In genomic region chr6:135215563-135215962, GRCh38 we compare ENCODE assay signal across 21 cellular contexts. TPM values are rescaled to one million over a fixed set of nuclear protein-coding genes. Genes with fewer than 3 reads are reported as not detected.
DNase-seq lines count a peak whose midpoint lies in the region; ATAC-seq and TF ChIP-seq lines count a peak whose summit lies in the region.
"Had no signal": no experiment of that assay in that cellular context is flagged by ENCODE, and none has a peak within 500 bp of the region (broad histone marks: within the 10 kb centered on the region; RNA-seq: fewer than 3 reads in every experiment).

No MANE protein-coding gene starts in this region.

- H3K14ac ChIP-seq in mesenchymal stem cell (ENCODE audit: low read length in 2 of 2) = no peak overlapping the region

- DNase-seq in DND-41 (no peak), GM23338 (ENCODE audit: low spot score) (no peak), mesenchymal stem cell (no peak), aorta (no peak), Karpas-422 (no peak), iPS-NIHi11 (ENCODE audit: low spot score) (no peak)
- no peak for DNase-seq in activated naive CD8-positive, alpha-beta T cell treated with anti-CD3 and anti-CD28 coated beads for 36 hours
- DNase-seq: ACHN; C1 segment of cervical spinal cord; DMS79; IMR-90; MM.1S; NCI-H1092 treated with DMSO at 0.1 percent for 48 hours; NCI-H1694; NCI-H2081 treated with DMSO at 0.1 percent for 48 hours; NCI-H510A; NCI-H748 treated with DMSO at 0.1 percent for 48 hours; NK-92 treated with Interleukin-12 subunit alpha and Interleukin-12 subunit beta, amount 100 ng/mL, for 24 hours; Right ventricle myocardium superior had no signal

- no peak overlapping the region for H2BK5ac ChIP-seq in mesenchymal stem cell (ENCODE audit: low read depth, low read length, poor library complexity, severe bottlenecking)

- H3K9me3 ChIP-seq in DND-41 (ENCODE audit: insufficient read depth, low read length, severe bottlenecking) = no peaks in the 10 kb centered on the region
- H3K9me3 ChIP-seq in mesenchymal stem cell (ENCODE audit: control insufficient read depth, low read length) = no peaks in the 10 kb centered on the region
- no peaks in the 10 kb centered on the region for H3K9me3 ChIP-seq in aorta (ENCODE audit: control insufficient read depth, low read length)
- no peaks in the 10 kb centered on the region for H3K9me3 ChIP-seq in Karpas-422 (ENCODE audit: low read length)

- H3K9me2 ChIP-seq in GM23338 (ENCODE audit: insufficient read depth) (no peaks in the 10 kb centered on the region), Karpas-422 (replicated peaks; ENCODE audit: insufficient read depth, low read length) (no peaks in the 10 kb centered on the region)

- no peak overlapping the region for H3K4ac ChIP-seq in mesenchymal stem cell (ENCODE audit: low read depth in 1 of 2, low read length in 2 of 2)

- H3K4me3 ChIP-seq in DND-41 (ENCODE audit: low read depth in 1 of 2, low read length in 2 of 2) = no peak overlapping the region
- H3K4me3 ChIP-seq in GM23338 = no peak overlapping the region
- H3K4me3 ChIP-seq in mesenchymal stem cell (ENCODE audit: insufficient read depth in 1 of 2, low read depth in 1 of 2, low read length in 2 of 2) = no peak overlapping the region
- no peak overlapping the region for H3K4me3 ChIP-seq in aorta (ENCODE audit: low read length in 2 of 2)
- H3K4me3 ChIP-seq in Karpas-422 (ENCODE audit: low read length) = no peak overlapping the region
- H3K4me3 ChIP-seq: SK-N-MC had no signal

- H3K27me3 ChIP-seq in DND-41 (ENCODE audit: insufficient read depth, low read length, poor library complexity) (no peaks in the 10 kb centered on the region), GM23338 (ENCODE audit: insufficient read depth) (no peaks in the 10 kb centered on the region), mesenchymal stem cell (ENCODE audit: control insufficient read depth in 1 of 2, insufficient read depth in 1 of 2, low read length in 2 of 2) (no peaks in the 10 kb centered on the region), aorta (ENCODE audit: control insufficient read depth in 1 of 2, insufficient read depth in 2 of 2, low read length in 1 of 2) (no peaks in the 10 kb centered on the region), Karpas-422 (ENCODE audit: low read length) (no peaks in the 10 kb centered on the region)

- peaks cover 4% of the 10 kb centered on the region; the same call in 1 of the 3 replicates for H3K36me3 Mint-ChIP-seq in GM23338 (ENCODE audit: low read depth)
- H3K36me3 Mint-ChIP-seq in activated naive CD8-positive, alpha-beta T cell treated with anti-CD3 and anti-CD28 coated beads for 36 hours = peaks cover 63% of the 10 kb centered on the region

- H2BK15ac ChIP-seq in mesenchymal stem cell (ENCODE audit: low read depth, poor library complexity, severe bottlenecking) = peak overlapping the region; percentile 26

- no peak overlapping the region for H3K23ac ChIP-seq in mesenchymal stem cell (ENCODE audit: low read length in 2 of 2)

- intact Hi-C loops in aorta (cut with DNase I) = no loop called here

- H3K79me2 ChIP-seq in DND-41 (ENCODE audit: insufficient read depth, low read length) (peaks cover 50% of the 10 kb centered on the region), GM23338 (replicated peaks; ENCODE audit: insufficient read depth) (no peaks in the 10 kb centered on the region), Karpas-422 (ENCODE audit: low read length) (no peaks in the 10 kb centered on the region)

- no peak overlapping the region for H2AK5ac ChIP-seq in mesenchymal stem cell (ENCODE audit: low read length, severe bottlenecking)

- H3K27ac ChIP-seq in DND-41 (ENCODE audit: low read length) (peak overlapping the region; percentile 61), GM23338 (ENCODE audit: low read depth) (no peak overlapping the region), mesenchymal stem cell (ENCODE audit: low read length, poor library complexity, severe bottlenecking) (no peak overlapping the region), aorta (ENCODE audit: low read depth in 1 of 2, low read length in 2 of 2) (no peak overlapping the region), Karpas-422 (ENCODE audit: low read length) (no peak overlapping the region)
- H3K27ac ChIP-seq: HL-60, SK-N-MC had no signal

- H3K9ac ChIP-seq in DND-41 (ENCODE audit: low read depth, low read length) (no peak overlapping the region), mesenchymal stem cell (ENCODE audit: low read length) (no peak overlapping the region), Karpas-422 (ENCODE audit: low read length) (no peak overlapping the region)

- peak overlapping the region in 1 of 2 experiments; percentile 71 for H2BK12ac ChIP-seq in mesenchymal stem cell (ENCODE audit: low read length in 2 of 2)

- ATAC-seq in DND-41 (ENCODE audit: insufficient read depth, low read depth) = no peak
- ATAC-seq in GM23338 = no peak
- ATAC-seq in aorta (ENCODE audit: low FRiP score) = no peak

- H3F3A ChIP-seq in GM23338 (replicated peaks; ENCODE audit: low read depth) = no peaks in the 10 kb centered on the region

- H3K79me1 ChIP-seq in mesenchymal stem cell (replicated peaks; ENCODE audit: low read length, poor library complexity, severe bottlenecking) = no peaks in the 10 kb centered on the region

- peaks cover 3% of the 10 kb centered on the region for H3K27me3 Mint-ChIP-seq in GM23338 (ENCODE audit: insufficient read depth, low read depth, poor library complexity)
- H3K27me3 Mint-ChIP-seq in activated naive CD8-positive, alpha-beta T cell treated with anti-CD3 and anti-CD28 coated beads for 36 hours = no peaks in the 10 kb centered on the region

- H3K4me1 ChIP-seq in DND-41 (ENCODE audit: insufficient read depth, low read length) (no peaks in the 10 kb centered on the region), GM23338 (ENCODE audit: insufficient read depth) (peaks cover 15% of the 10 kb centered on the region), mesenchymal stem cell (ENCODE audit: control insufficient read depth, insufficient read depth, low read depth, low read length) (no peaks in the 10 kb centered on the region), aorta (ENCODE audit: control insufficient read depth in 1 of 2, insufficient read depth in 2 of 2, low read length in 2 of 2) (no peaks in the 10 kb centered on the region), Karpas-422 (ENCODE audit: low read length) (no peaks in the 10 kb centered on the region)

- H2AFZ ChIP-seq in DND-41 (ENCODE audit: low read depth, low read length) = no peak overlapping the region
- H2AFZ ChIP-seq in GM23338 = no peak overlapping the region
- no peak overlapping the region for H2AFZ ChIP-seq in mesenchymal stem cell (ENCODE audit: low read depth, low read length)
- no peak overlapping the region for H2AFZ ChIP-seq in Karpas-422 (ENCODE audit: low read length)

- H4K20me1 ChIP-seq in DND-41 (ENCODE audit: insufficient read depth, low read length) = peaks cover 9% of the 10 kb centered on the region; the same call in 1 of the 2 replicates
- no peaks in the 10 kb centered on the region for H4K20me1 ChIP-seq in GM23338 (replicated peaks; ENCODE audit: insufficient read depth)
- H4K20me1 ChIP-seq in Karpas-422 (ENCODE audit: insufficient read depth, low read depth, low read length) = no peaks in the 10 kb centered on the region

- H3K4me2 ChIP-seq in DND-41 (ENCODE audit: insufficient read depth, low read length) (no peak overlapping the region), GM23338 (peak overlapping the region; percentile 32; the same call in 1 of the 2 replicates), mesenchymal stem cell (ENCODE audit: low read length, poor library complexity, severe bottlenecking) (no peak overlapping the region), Karpas-422 (ENCODE audit: low read depth, low read length, poor library complexity, severe bottlenecking) (no peak overlapping the region)

- H3K18ac ChIP-seq in mesenchymal stem cell (ENCODE audit: low read depth in 1 of 2, low read length in 2 of 2) = peak overlapping the region in 1 of 2 experiments; percentile 19

- peaks cover 100% of the 10 kb centered on the region for H3K36me3 ChIP-seq in DND-41 (ENCODE audit: insufficient read depth, low read length)
- H3K36me3 ChIP-seq in GM23338 (ENCODE audit: insufficient read depth) = no peaks in the 10 kb centered on the region
- H3K36me3 ChIP-seq in mesenchymal stem cell (ENCODE audit: control insufficient read depth in 1 of 2, insufficient read depth in 2 of 2, low read depth in 1 of 2, low read length in 2 of 2) = no peaks in the 10 kb centered on the region
- no peaks in the 10 kb centered on the region for H3K36me3 ChIP-seq in aorta (ENCODE audit: control insufficient read depth in 1 of 2, insufficient read depth in 2 of 2, low read length in 1 of 2)
- H3K36me3 ChIP-seq in Karpas-422 (ENCODE audit: insufficient read depth, low read length) = peaks cover 5% of the 10 kb centered on the region; the same call in 1 of the 2 replicates

- no peak for TF ChIP-seq CTCF in DND-41 (IDR thresholded peaks at IDR 0.05; ENCODE audit: borderline replicate concordance, extremely low read depth, low read length, poor library complexity, severe bottlenecking)
- no peak for TF ChIP-seq CTCF in GM23338 (conservative IDR thresholded peaks at IDR 0.05; ENCODE audit: low read depth in 2 of 2)

- no peak overlapping the region for H2BK120ac ChIP-seq in mesenchymal stem cell (ENCODE audit: low read depth, low read length)

- H4K8ac ChIP-seq in mesenchymal stem cell (ENCODE audit: low read length) = no peak overlapping the region

- peak overlapping the region; percentile 1 for H4K91ac ChIP-seq in mesenchymal stem cell (ENCODE audit: low read length)

- no peaks in the 10 kb centered on the region for H3K9me3 Mint-ChIP-seq in GM23338
- no peaks in the 10 kb centered on the region for H3K9me3 Mint-ChIP-seq in activated naive CD8-positive, alpha-beta T cell treated with anti-CD3 and anti-CD28 coated beads for 36 hours

- no peak overlapping the region for H3K4me3 Mint-ChIP-seq in GM23338
- no peak overlapping the region for H3K4me3 Mint-ChIP-seq in activated naive CD8-positive, alpha-beta T cell treated with anti-CD3 and anti-CD28 coated beads for 36 hours

- H3K4me1 Mint-ChIP-seq in GM23338 = peaks cover 7% of the 10 kb centered on the region
- H3K4me1 Mint-ChIP-seq in activated naive CD8-positive, alpha-beta T cell treated with anti-CD3 and anti-CD28 coated beads for 36 hours = peaks cover 20% of the 10 kb centered on the region

- H3K27ac Mint-ChIP-seq in GM23338 = 0 out of 2 replicates have a peak overlapping the region, but pooled peaks have one; percentile 36
- H3K27ac Mint-ChIP-seq in activated naive CD8-positive, alpha-beta T cell treated with anti-CD3 and anti-CD28 coated beads for 36 hours = peak overlapping the region; percentile 18

- 87% methylated on average over 6 of the region's 6 CpGs for WGBS in mesenchymal stem cell
- 77 to 81% methylated on average over 6 of the region's 6 CpGs for WGBS in aorta, 2 donors

RNA-seq across cellular contexts. Expression of gene MYB, which starts 34.5 kb away (rescaled TPM):
- 7.9 and 10.4 TPM in 2 replicates for total RNA-seq in GM23338 (2014; rRNA removed; shearing (Covaris generic))
- polyA plus RNA-seq in GM23338 (2016; fragmentation: Nextera tagmentation; extraction: Ambion mirVana) (3.0 and 4.2 TPM in 2 replicates), aorta (1 to 10 TPM in 1 of 2 donors, not detected in 1; 2.8 TPM)
- 10 to 100 TPM; 36.6 to 37.2 TPM for total RNA-seq in activated naive CD8-positive, alpha-beta T cell treated with anti-CD3 and anti-CD28 coated beads for 36 hours
- 1.1 TPM for polyA plus RNA-seq in mesenchymal stem cell (2013, experiment 1 of 2)
- 0.88 TPM for polyA plus RNA-seq in mesenchymal stem cell (2013, experiment 2 of 2)
- total RNA-seq in aorta = under 1 TPM in 1 of 2 donors, not detected in 1; 0.87 TPM
- 5.3 and 11.8 TPM in 2 replicates for total RNA-seq in Karpas-422 (2014; rRNA removed; shearing (Covaris generic); ENCODE audit: low replicate concordance)
